2 cellular contexts compared by ENCODE assay signal in genomic region chr3:152047465-152047864, GRCh38.
TF ChIP-seq lines count a peak whose summit lies in the region.

No MANE protein-coding gene starts in this region.

TF ChIP-seq in A549, 52 proteins besides CTCF, POLR2A, EP300 and RAD21 (continued from another document):
- TF ChIP-seq BCL3 (IDR thresholded peaks at IDR 0.05) (no peak), SREBF2 (IDR thresholded peaks at IDR 0.05) (no peak), JUNB (IDR thresholded peaks at IDR 0.05) (no peak), JUN (IDR thresholded peaks at IDR 0.05) (no peak), CHD4 (IDR thresholded peaks at IDR 0.05; ENCODE audit: borderline replicate concordance) (no peak), ZNF302 (CRISPR knock-in tag; IDR thresholded peaks at IDR 0.05) (no peak), RCOR1 (IDR thresholded peaks at IDR 0.05; ENCODE audit: low read depth, low read length) (no peak)
TF ChIP-seq in A549: peak in this region for 0.

TF ChIP-seq in HEK293, 187 proteins besides CTCF, POLR2A, EP300 and RAD21 (continued from another document):
- TF ChIP-seq, protein P1, sequence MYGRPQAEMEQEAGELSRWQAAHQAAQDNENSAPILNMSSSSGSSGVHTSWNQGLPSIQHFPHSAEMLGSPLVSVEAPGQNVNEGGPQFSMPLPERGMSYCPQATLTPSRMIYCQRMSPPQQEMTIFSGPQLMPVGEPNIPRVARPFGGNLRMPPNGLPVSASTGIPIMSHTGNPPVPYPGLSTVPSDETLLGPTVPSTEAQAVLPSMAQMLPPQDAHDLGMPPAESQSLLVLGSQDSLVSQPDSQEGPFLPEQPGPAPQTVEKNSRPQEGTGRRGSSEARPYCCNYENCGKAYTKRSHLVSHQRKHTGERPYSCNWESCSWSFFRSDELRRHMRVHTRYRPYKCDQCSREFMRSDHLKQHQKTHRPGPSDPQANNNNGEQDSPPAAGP (tag by site-specific recombination; IDR thresholded peaks at IDR 0.05): no peak
- no peak for TF ChIP-seq ZNF792 (tag by site-specific recombination; IDR thresholded peaks at IDR 0.05)
- TF ChIP-seq ZNF132 (tag by site-specific recombination; IDR thresholded peaks at IDR 0.05; ENCODE audit: borderline replicate concordance): no peak
- TF ChIP-seq HIC1 (tag by site-specific recombination; IDR thresholded peaks at IDR 0.05): no peak
- no peak for TF ChIP-seq YY2 (tag by site-specific recombination; IDR thresholded peaks at IDR 0.05)
- TF ChIP-seq HOXA7 (CRISPR knock-in tag; IDR thresholded peaks at IDR 0.05; ENCODE audit: borderline replicate concordance): no peak
- TF ChIP-seq FEZF1 (tag by site-specific recombination; IDR thresholded peaks at IDR 0.05): peak; percentile 92
- 0 out of 2 replicates have a peak, but pooled peaks have one; percentile 27 for TF ChIP-seq ZNF580 (tag by site-specific recombination; IDR thresholded peaks at IDR 0.05)
- no peak for TF ChIP-seq ZNF544 (tag by site-specific recombination; IDR thresholded peaks at IDR 0.05)
- no peak for TF ChIP-seq ZBTB20 (tag by site-specific recombination; IDR thresholded peaks at IDR 0.05)
- no peak for TF ChIP-seq ZNF391 (tag by site-specific recombination; IDR thresholded peaks at IDR 0.05; ENCODE audit: borderline replicate concordance, low read depth)
- TF ChIP-seq ZNF354C (tag by site-specific recombination; IDR thresholded peaks at IDR 0.05; ENCODE audit: borderline replicate concordance, low read depth): no peak
- TF ChIP-seq ZBTB7A (tag by site-specific recombination; IDR thresholded peaks at IDR 0.05; ENCODE audit: low read depth): no peak
- no peak for TF ChIP-seq RBAK (tag by site-specific recombination; IDR thresholded peaks at IDR 0.05)
- TF ChIP-seq ZFP41 (tag by site-specific recombination; IDR thresholded peaks at IDR 0.05; ENCODE audit: borderline replicate concordance): no peak
- peak; percentile 72 for TF ChIP-seq PRDM6 (tag by site-specific recombination; IDR thresholded peaks at IDR 0.05)
- TF ChIP-seq IKZF3 (tag by site-specific recombination; IDR thresholded peaks at IDR 0.05): peak; percentile 52; the same call in 1 of the 2 replicates
- TF ChIP-seq MYNN (tag by site-specific recombination; IDR thresholded peaks at IDR 0.05; ENCODE audit: borderline replicate concordance): no peak
- no peak for TF ChIP-seq ZNF274 (IDR thresholded peaks at IDR 0.05; ENCODE audit: low read length)
- no peak for TF ChIP-seq ZNF274 (tag by site-specific recombination; IDR thresholded peaks at IDR 0.05; ENCODE audit: borderline replicate concordance)
- no peak for TF ChIP-seq ZNF610 (tag by site-specific recombination; IDR thresholded peaks at IDR 0.05; ENCODE audit: borderline replicate concordance)
- no peak for TF ChIP-seq ZNF658 (tag by site-specific recombination; IDR thresholded peaks at IDR 0.05)
- peak; percentile 55; the same call in 1 of the 2 replicates for TF ChIP-seq TCF7L2 (IDR thresholded peaks at IDR 0.05; ENCODE audit: borderline replicate concordance, low read depth, low read length)
- TF ChIP-seq ZNF837 (tag by site-specific recombination; IDR thresholded peaks at IDR 0.05): no peak
- TF ChIP-seq ZNF707 (tag by site-specific recombination; IDR thresholded peaks at IDR 0.05): no peak
- TF ChIP-seq ZNF221 (tag by site-specific recombination; IDR thresholded peaks at IDR 0.05; ENCODE audit: borderline replicate concordance): no peak
- TF ChIP-seq ZNF629 (tag by site-specific recombination; IDR thresholded peaks at IDR 0.05): no peak
- TF ChIP-seq GLI2 (tag by site-specific recombination; IDR thresholded peaks at IDR 0.05; ENCODE audit: borderline replicate concordance, low read depth): 0 out of 2 replicates have a peak, but pooled peaks have one; percentile 21
- TF ChIP-seq, protein P2, sequence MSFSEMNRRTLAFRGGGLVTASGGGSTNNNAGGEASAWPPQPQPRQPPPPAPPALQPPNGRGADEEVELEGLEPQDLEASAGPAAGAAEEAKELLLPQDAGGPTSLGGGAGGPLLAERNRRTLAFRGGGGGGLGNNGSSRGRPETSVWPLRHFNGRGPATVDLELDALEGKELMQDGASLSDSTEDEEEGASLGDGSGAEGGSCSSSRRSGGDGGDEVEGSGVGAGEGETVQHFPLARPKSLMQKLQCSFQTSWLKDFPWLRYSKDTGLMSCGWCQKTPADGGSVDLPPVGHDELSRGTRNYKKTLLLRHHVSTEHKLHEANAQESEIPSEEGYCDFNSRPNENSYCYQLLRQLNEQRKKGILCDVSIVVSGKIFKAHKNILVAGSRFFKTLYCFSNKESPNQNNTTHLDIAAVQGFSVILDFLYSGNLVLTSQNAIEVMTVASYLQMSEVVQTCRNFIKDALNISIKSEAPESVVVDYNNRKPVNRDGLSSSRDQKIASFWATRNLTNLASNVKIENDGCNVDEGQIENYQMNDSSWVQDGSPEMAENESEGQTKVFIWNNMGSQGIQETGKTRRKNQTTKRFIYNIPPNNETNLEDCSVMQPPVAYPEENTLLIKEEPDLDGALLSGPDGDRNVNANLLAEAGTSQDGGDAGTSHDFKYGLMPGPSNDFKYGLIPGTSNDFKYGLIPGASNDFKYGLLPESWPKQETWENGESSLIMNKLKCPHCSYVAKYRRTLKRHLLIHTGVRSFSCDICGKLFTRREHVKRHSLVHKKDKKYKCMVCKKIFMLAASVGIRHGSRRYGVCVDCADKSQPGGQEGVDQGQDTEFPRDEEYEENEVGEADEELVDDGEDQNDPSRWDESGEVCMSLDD (tag by site-specific recombination; IDR thresholded peaks at IDR 0.05): no peak
- no peak for TF ChIP-seq ZNF174 (tag by site-specific recombination; IDR thresholded peaks at IDR 0.05)
- no peak for TF ChIP-seq ZNF48 (tag by site-specific recombination; IDR thresholded peaks at IDR 0.05)
- no peak for TF ChIP-seq ZNF626 (tag by site-specific recombination; IDR thresholded peaks at IDR 0.05)
- no peak for TF ChIP-seq SCRT2 (tag by site-specific recombination; IDR thresholded peaks at IDR 0.05)
- TF ChIP-seq ZNF473 (tag by site-specific recombination; IDR thresholded peaks at IDR 0.05): no peak
- no peak for TF ChIP-seq ZNF660 (tag by site-specific recombination; IDR thresholded peaks at IDR 0.05)
- TF ChIP-seq KLF1 (tag by site-specific recombination; IDR thresholded peaks at IDR 0.05): no peak
- peak; percentile 45 for TF ChIP-seq ZXDB (tag by site-specific recombination; IDR thresholded peaks at IDR 0.05)
- TF ChIP-seq GLIS2 (tag by site-specific recombination; IDR thresholded peaks at IDR 0.05): no peak
- no peak for TF ChIP-seq ZNF555 (tag by site-specific recombination; conservative IDR thresholded peaks at IDR 0.05)
- TF ChIP-seq ZSCAN5A (tag by site-specific recombination; IDR thresholded peaks at IDR 0.05): no peak
- 0 out of 2 replicates have a peak, but pooled peaks have one; percentile 10 for TF ChIP-seq ZNF366 (tag by site-specific recombination; conservative IDR thresholded peaks at IDR 0.05)
- no peak for TF ChIP-seq ZNF248 (tag by site-specific recombination; IDR thresholded peaks at IDR 0.05)
- TF ChIP-seq ZNF280C (tag by site-specific recombination; IDR thresholded peaks at IDR 0.05): no peak
- no peak for TF ChIP-seq MZF1 (tag by site-specific recombination; IDR thresholded peaks at IDR 0.05; ENCODE audit: borderline replicate concordance)
- no peak for TF ChIP-seq ZNF23 (tag by site-specific recombination; IDR thresholded peaks at IDR 0.05; ENCODE audit: borderline replicate concordance)
- TF ChIP-seq, protein P3, sequence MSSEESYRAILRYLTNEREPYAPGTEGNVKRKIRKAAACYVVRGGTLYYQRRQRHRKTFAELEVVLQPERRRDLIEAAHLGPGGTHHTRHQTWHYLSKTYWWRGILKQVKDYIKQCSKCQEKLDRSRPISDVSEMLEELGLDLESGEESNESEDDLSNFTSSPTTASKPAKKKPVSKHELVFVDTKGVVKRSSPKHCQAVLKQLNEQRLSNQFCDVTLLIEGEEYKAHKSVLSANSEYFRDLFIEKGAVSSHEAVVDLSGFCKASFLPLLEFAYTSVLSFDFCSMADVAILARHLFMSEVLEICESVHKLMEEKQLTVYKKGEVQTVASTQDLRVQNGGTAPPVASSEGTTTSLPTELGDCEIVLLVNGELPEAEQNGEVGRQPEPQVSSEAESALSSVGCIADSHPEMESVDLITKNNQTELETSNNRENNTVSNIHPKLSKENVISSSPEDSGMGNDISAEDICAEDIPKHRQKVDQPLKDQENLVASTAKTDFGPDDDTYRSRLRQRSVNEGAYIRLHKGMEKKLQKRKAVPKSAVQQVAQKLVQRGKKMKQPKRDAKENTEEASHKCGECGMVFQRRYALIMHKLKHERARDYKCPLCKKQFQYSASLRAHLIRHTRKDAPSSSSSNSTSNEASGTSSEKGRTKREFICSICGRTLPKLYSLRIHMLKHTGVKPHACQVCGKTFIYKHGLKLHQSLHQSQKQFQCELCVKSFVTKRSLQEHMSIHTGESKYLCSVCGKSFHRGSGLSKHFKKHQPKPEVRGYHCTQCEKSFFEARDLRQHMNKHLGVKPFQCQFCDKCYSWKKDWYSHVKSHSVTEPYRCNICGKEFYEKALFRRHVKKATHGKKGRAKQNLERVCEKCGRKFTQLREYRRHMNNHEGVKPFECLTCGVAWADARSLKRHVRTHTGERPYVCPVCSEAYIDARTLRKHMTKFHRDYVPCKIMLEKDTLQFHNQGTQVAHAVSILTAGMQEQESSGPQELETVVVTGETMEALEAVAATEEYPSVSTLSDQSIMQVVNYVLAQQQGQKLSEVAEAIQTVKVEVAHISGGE (tag by site-specific recombination; conservative IDR thresholded peaks at IDR 0.05; ENCODE audit: low read depth): no peak
- TF ChIP-seq ZNF211 (tag by site-specific recombination; IDR thresholded peaks at IDR 0.05; ENCODE audit: low read depth): no peak
- no peak for TF ChIP-seq KLF8 (tag by site-specific recombination; IDR thresholded peaks at IDR 0.05)
- peak; percentile 34; the same call in 1 of the 2 replicates for TF ChIP-seq OSR2 (tag by site-specific recombination; IDR thresholded peaks at IDR 0.05)
- TF ChIP-seq ZNF2 (tag by site-specific recombination; IDR thresholded peaks at IDR 0.05): no peak
